Comparison of ENCODE assay signal across 15 cellular contexts in the genomic region with DNA sequence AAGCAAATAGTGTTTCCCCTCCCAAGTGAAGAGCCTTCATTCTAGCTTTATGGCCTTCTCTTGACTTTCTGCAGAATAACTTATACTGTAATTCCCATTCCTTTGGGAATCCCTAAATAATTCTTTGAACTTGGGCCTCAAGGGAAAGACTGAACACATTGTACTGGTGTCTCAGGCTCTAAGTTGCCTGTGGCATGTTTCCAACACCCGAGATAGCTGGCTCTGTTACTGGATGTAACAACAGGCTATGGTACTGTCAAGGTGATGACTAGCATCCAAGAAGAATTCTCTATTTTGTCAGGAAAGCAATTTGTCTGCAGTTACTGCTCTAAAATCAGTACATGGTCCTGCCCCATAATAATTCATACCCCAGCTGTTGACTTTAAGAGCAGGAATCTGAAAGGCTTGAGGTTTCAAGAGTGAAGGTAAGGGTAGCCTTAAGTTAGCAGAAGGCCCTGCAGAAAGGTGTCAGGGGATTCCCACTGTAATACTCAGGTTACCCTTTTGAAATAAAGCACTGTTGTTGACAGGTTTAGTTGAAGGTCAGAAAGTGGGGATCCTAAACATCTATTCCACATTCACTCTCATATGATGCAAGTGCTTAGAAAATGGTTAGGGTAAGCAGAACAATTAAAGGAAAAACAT. TPM values are rescaled to one million over a fixed set of nuclear protein-coding genes. Genes with fewer than 3 reads are reported as not detected.
DNase-seq lines count a peak whose midpoint lies in the region; ATAC-seq and TF ChIP-seq lines count a peak whose summit lies in the region.
"Had no signal": no experiment of that assay in that cellular context is flagged by ENCODE, and none has a peak within 500 bp of the region (broad histone marks: within the 10 kb centered on the region; RNA-seq: fewer than 3 reads in every experiment).

No MANE protein-coding gene starts in this region.

- H3K27me3 ChIP-seq in HCT116 (ENCODE audit: insufficient read depth, low read length) (no peaks in the 10 kb centered on the region), PC-9 (ENCODE audit: insufficient read depth, low read depth) (no peaks in the 10 kb centered on the region), parathyroid adenoma (ENCODE audit: control insufficient read depth, insufficient read depth, low read length) (no peaks in the 10 kb centered on the region), SK-N-SH (ENCODE audit: insufficient read depth) (no peaks in the 10 kb centered on the region)
- H3K27me3 ChIP-seq: brain microvascular endothelial cell, esophagus squamous epithelium, neutrophil had no signal

- H3K9me3 ChIP-seq in HCT116 (ENCODE audit: control insufficient read depth in 1 of 2, insufficient read depth in 1 of 2, low read depth in 1 of 2, low read length in 2 of 2) (no peaks in the 10 kb centered on the region), PC-9 (ENCODE audit: insufficient read depth, low read depth) (no peaks in the 10 kb centered on the region), parathyroid adenoma (ENCODE audit: control insufficient read depth, low read length) (no peaks in the 10 kb centered on the region), SK-N-SH (no peaks in the 10 kb centered on the region)
- H3K9me3 ChIP-seq: esophagus squamous epithelium, neutrophil had no signal

- DNase-seq in HCT116 (ENCODE audit: low read depth, low spot score) (no peak), PC-9 (no peak), fibroblast of the aortic adventitia (ENCODE audit: low read depth) (peak; percentile 50), NCI-H524 treated with DMSO at 0.1 percent for 48 hours (lab: John Stamatoyannopoulos, UW) (no peak), SK-N-SH (no peak), posterior cingulate gyrus (no peak), iPS-NIHi7 (ENCODE audit: extremely low spot score) (no peak)
- DNase-seq: brain microvascular endothelial cell; esophagus squamous epithelium; H7; NCI-H187 treated with DMSO at 0.1 percent for 48 hours; stimulated activated CD4-positive, alpha-beta T cell treated with anti-CD3 and anti-CD28 coated beads, Interleukin-1b, Interleukin-23, amount 100 ng/mL, for 48 hours had no signal

- H3K4me2 ChIP-seq in HCT116 (ENCODE audit: low read length) (no peak overlapping the region), PC-9 (no peak overlapping the region), parathyroid adenoma (ENCODE audit: low read length) (peak overlapping the region; percentile 41), SK-N-SH (no peak overlapping the region)

- TF ChIP-seq EP300 in SK-N-SH (IDR thresholded peaks at IDR 0.05; ENCODE audit: borderline replicate concordance in 1 of 2, low read depth in 1 of 2, low read length in 1 of 2), result no peak

- ATAC-seq in HCT116, result peak; percentile 25; the same call in 1 of the 2 replicates

- H3K4me1 ChIP-seq in HCT116 (ENCODE audit: control insufficient read depth in 1 of 2, insufficient read depth in 2 of 2, low read length in 2 of 2), result no peaks in the 10 kb centered on the region
- H3K4me1 ChIP-seq in PC-9 (replicated peaks; ENCODE audit: insufficient read depth), result peaks cover 26% of the 10 kb centered on the region
- peaks cover 54% of the 10 kb centered on the region for H3K4me1 ChIP-seq in parathyroid adenoma
- H3K4me1 ChIP-seq in SK-N-SH (ENCODE audit: control insufficient read depth in 1 of 2, insufficient read depth in 2 of 2, low read depth in 1 of 2, low read length in 1 of 2), result no peaks in the 10 kb centered on the region; a peak in 2 of 4 replicates

- H3K36me3 ChIP-seq in HCT116 (ENCODE audit: control insufficient read depth in 1 of 2, insufficient read depth in 2 of 2, low read length in 2 of 2) (peaks cover 9 to 14% of the 10 kb centered on the region in 2 experiments; a peak in 3 of 4 replicates), PC-9 (ENCODE audit: low read depth) (peaks cover 18% of the 10 kb centered on the region), parathyroid adenoma (ENCODE audit: control insufficient read depth, insufficient read depth, low read length) (no peaks in the 10 kb centered on the region), SK-N-SH (replicated peaks in 1 of 2; ENCODE audit: control insufficient read depth in 1 of 2, insufficient read depth in 2 of 2, low read length in 1 of 2) (peaks cover 21 to 30% of the 10 kb centered on the region in 2 experiments)
- H3K36me3 ChIP-seq: brain microvascular endothelial cell had no signal

- RAD21 ChIA-PET in HCT116 (lab: Charles Lee; ENCODE audit: low non-redundant PET in 1 of 2, low total read pairs in 2 of 2, uncharacterized antibody in 2 of 2, unreplicated experiment in 2 of 2), result no interaction called here

- H3K9me2 ChIP-seq in HCT116 (ENCODE audit: insufficient read depth) (no peaks in the 10 kb centered on the region), PC-9 (ENCODE audit: insufficient read depth) (no peaks in the 10 kb centered on the region), SK-N-SH (no peaks in the 10 kb centered on the region)

- TF ChIP-seq RAD21 in HCT116 (IDR thresholded peaks at IDR 0.05; ENCODE audit: low read depth) (no peak), SK-N-SH (IDR thresholded peaks at IDR 0.05; ENCODE audit: low read length) (no peak)

- no peak for TF ChIP-seq POLR2A in HCT116 (IDR thresholded peaks at IDR 0.05; ENCODE audit: borderline replicate concordance, extremely low read depth, insufficient read depth, insufficient read length)

- H3K79me2 ChIP-seq in HCT116 (ENCODE audit: insufficient read depth, low read length) (no peaks in the 10 kb centered on the region; the same call in 1 of the 2 replicates), PC-9 (ENCODE audit: low read depth) (peaks cover 37% of the 10 kb centered on the region), parathyroid adenoma (peaks cover 2% of the 10 kb centered on the region), SK-N-SH (ENCODE audit: insufficient read depth) (peaks cover 13% of the 10 kb centered on the region; the same call in 1 of the 2 replicates)

- BruUV-seq in HCT116 (replicated peaks; lab: Mats Ljungman, UMichigan), result no TSS peak
- no TSS peak for BruUV-seq in PC-9 (replicated peaks; lab: Mats Ljungman, UMichigan)

- H2AFZ ChIP-seq in HCT116 (ENCODE audit: low read depth, low read length, poor library complexity, severe bottlenecking) (no peak overlapping the region), PC-9 (no peak overlapping the region), parathyroid adenoma (no peak overlapping the region), SK-N-SH (ENCODE audit: low read depth) (no peak overlapping the region)

- CTCF ChIA-PET in HCT116 (lab: Charles Lee) (interaction anchor here (1.6 kb wide), 1 partner anchor 27 kb away, joined by 6 read pairs; no protein-coding TSS in a partner anchor), PC-9 (lab: Charles Lee) (interaction anchor here (1.6 kb wide), 1 partner anchor 49 kb away, joined by 3 read pairs; no protein-coding TSS in a partner anchor), SK-N-SH (lab: Yijun Ruan, JAX) (interaction anchor here (0.8 to 2.4 kb wide), 6 partner anchors 13 to 124 kb away, joined by 3 to 12 read pairs (median 6); no protein-coding TSS in a partner anchor)

- H3K27ac ChIP-seq in HCT116 (ENCODE audit: low read depth, low read length) (no peak overlapping the region), PC-9 (peak overlapping the region; percentile 5; the same call in 1 of the 2 replicates), parathyroid adenoma (peak overlapping the region; percentile 77), SK-N-SH (ENCODE audit: low read depth in 2 of 2, low read length in 1 of 2) (no peak overlapping the region; a peak in 1 of 4 replicates)
- H3K27ac ChIP-seq: brain microvascular endothelial cell, esophagus squamous epithelium, neutrophil had no signal

- H3K9ac ChIP-seq in HCT116 (ENCODE audit: low read length) (no peak overlapping the region), parathyroid adenoma (no peak overlapping the region), SK-N-SH (no peak overlapping the region)

- intact Hi-C loops in HCT116 (cut with micrococcal nuclease), result no loop called here
- intact Hi-C loops in PC-9 (cut with micrococcal nuclease; ENCODE audit: unreplicated experiment), result loop anchor here (1.0 kb wide), 1 partner anchor 46 kb away; no protein-coding TSS in a partner anchor
- intact Hi-C loops in posterior cingulate gyrus (cut with DNase I), result no loop called here

- POLR2A ChIA-PET in HCT116 (lab: Charles Lee) (no interaction called here), PC-9 (lab: Charles Lee; ENCODE audit: unreplicated experiment) (interaction anchor here (1.0 kb wide), 1 partner anchor 12 kb away, joined by 19 read pairs; no protein-coding TSS in a partner anchor), SK-N-SH (lab: Yijun Ruan, JAX) (no interaction called here)

- whole genome bisulfite sequencing in SK-N-SH (ENCODE audit: low lambda C conversion rate), result 67% methylated on average over 1 of the region's 1 CpG

- H4K20me1 ChIP-seq in HCT116 (ENCODE audit: insufficient read depth), result no peaks in the 10 kb centered on the region
- H4K20me1 ChIP-seq in PC-9 (ENCODE audit: insufficient read depth), result no peaks in the 10 kb centered on the region
- no peaks in the 10 kb centered on the region; the same call in 1 of the 2 replicates for H4K20me1 ChIP-seq in SK-N-SH (ENCODE audit: insufficient read depth)

- TF ChIP-seq CTCF in HCT116 (IDR thresholded peaks at IDR 0.05 in 2 of 3, conservative IDR thresholded peaks at IDR 0.05 in 1 of 3; ENCODE audit: borderline replicate concordance in 1 of 3, insufficient read depth in 1 of 3, low read depth in 2 of 3, low read length in 2 of 3) (no peak), PC-9 (conservative IDR thresholded peaks at IDR 0.05) (no peak), fibroblast of the aortic adventitia (IDR thresholded peaks at IDR 0.05; ENCODE audit: insufficient read depth, low read length) (no peak), parathyroid adenoma (IDR thresholded peaks at IDR 0.05) (no peak), SK-N-SH (IDR thresholded peaks at IDR 0.05) (no peak)

- no peak overlapping the region for H3K4me3 ChIP-seq in HCT116 (replicated peaks in 1 of 2; ENCODE audit: low read depth in 1 of 2, low read length in 2 of 2)
- no peak overlapping the region for H3K4me3 ChIP-seq in PC-9
- no peak overlapping the region for H3K4me3 ChIP-seq in fibroblast of the aortic adventitia (ENCODE audit: low read depth, low read length)
- peak overlapping the region; percentile 15 for H3K4me3 ChIP-seq in parathyroid adenoma (ENCODE audit: low read depth, low read length)
- no peak overlapping the region for H3K4me3 ChIP-seq in SK-N-SH (ENCODE audit: low read depth in 2 of 2, low read length in 1 of 2)
- H3K4me3 ChIP-seq: esophagus squamous epithelium had no signal

- H3F3A ChIP-seq in PC-9 (ENCODE audit: insufficient read depth, low read depth), result peaks cover 38% of the 10 kb centered on the region
- H3F3A ChIP-seq in SK-N-SH (replicated peaks; ENCODE audit: insufficient read depth), result peaks cover 11% of the 10 kb centered on the region

RNA-seq across cellular contexts. Expression of gene GPX2, which starts 5.2 kb away (rescaled TPM):
- total RNA-seq in HCT116 (2021; ENCODE audit: unreplicated experiment), result 0.61 TPM
- polyA plus RNA-seq in HCT116 (2012), result 0.10 and 0.22 TPM in 2 replicates
- 196 and 323 TPM in 2 replicates for total RNA-seq in PC-9 (2021)
- not detected in 2 replicates for total RNA-seq in fibroblast of the aortic adventitia (ENCODE audit: low replicate concordance)
- not detected in 2 replicates for polyA plus RNA-seq in SK-N-SH (2012; rRNA removed)
- not detected in 2 replicates for polyA plus RNA-seq in SK-N-SH (2012; cell fraction: cytosol; rRNA removed)
- not detected in 2 replicates for polyA plus RNA-seq in SK-N-SH (2012; cell fraction: nucleus; rRNA removed)
- total RNA-seq: T-helper 2 cell treated with Interferon-gamma antibody and Interleukin-4, amounts not matched to agents 100 ng/mL and 5 ng/mL, for 36 hours had no signal

RNA-seq across cellular contexts. Expression of gene CHURC1, which starts 23.0 kb away (rescaled TPM):
- total RNA-seq in HCT116 (2021; ENCODE audit: unreplicated experiment), result 47.5 TPM
- polyA plus RNA-seq in HCT116 (2012), result 23.0 and 27.3 TPM in 2 replicates
- 88.1 and 91.8 TPM in 2 replicates for total RNA-seq in PC-9 (2021)
- 85.4 and 380 TPM in 2 replicates for total RNA-seq in fibroblast of the aortic adventitia (ENCODE audit: low replicate concordance)
- 66.8 and 74.8 TPM in 2 replicates for polyA plus RNA-seq in SK-N-SH (2012; rRNA removed)
- 90.1 and 147 TPM in 2 replicates for polyA plus RNA-seq in SK-N-SH (2012; cell fraction: cytosol; rRNA removed)
- polyA plus RNA-seq in SK-N-SH (2012; cell fraction: nucleus; rRNA removed), result 30.3 and 44.6 TPM in 2 replicates

RNA-seq across cellular contexts. Expression of gene RAB15, which starts 34.8 kb away (rescaled TPM):
- total RNA-seq in HCT116 (2021; ENCODE audit: unreplicated experiment), result 3.3 TPM
- 5.5 and 5.7 TPM in 2 replicates for polyA plus RNA-seq in HCT116 (2012)
- total RNA-seq in PC-9 (2021), result 52.9 and 74.9 TPM in 2 replicates
- 3.8 and 4.8 TPM in 2 replicates for total RNA-seq in fibroblast of the aortic adventitia (ENCODE audit: low replicate concordance)
- polyA plus RNA-seq in SK-N-SH (2012; rRNA removed), result 14.2 and 14.8 TPM in 2 replicates
- 10.6 and 12.3 TPM in 2 replicates for polyA plus RNA-seq in SK-N-SH (2012; cell fraction: cytosol; rRNA removed)
- polyA plus RNA-seq in SK-N-SH (2012; cell fraction: nucleus; rRNA removed), result 31.4 and 35.1 TPM in 2 replicates

RNA-seq across cellular contexts. Expression of gene FNTB, which starts 49.4 kb away (rescaled TPM):
- total RNA-seq in HCT116 (2021; ENCODE audit: unreplicated experiment), result 26.7 TPM
- 27.5 and 28.0 TPM in 2 replicates for polyA plus RNA-seq in HCT116 (2012)
- total RNA-seq in PC-9 (2021), result 23.5 and 35.3 TPM in 2 replicates
- total RNA-seq in fibroblast of the aortic adventitia (ENCODE audit: low replicate concordance), result 5.6 and 19.3 TPM in 2 replicates
- polyA plus RNA-seq in SK-N-SH (2012; rRNA removed), result 18.4 and 19.8 TPM in 2 replicates
- polyA plus RNA-seq in SK-N-SH (2012; cell fraction: cytosol; rRNA removed), result 10.4 and 14.4 TPM in 2 replicates
- polyA plus RNA-seq in SK-N-SH (2012; cell fraction: nucleus; rRNA removed), result 25.6 and 28.8 TPM in 2 replicates

RNA-seq across cellular contexts. Expression of gene SPTB, which starts 57.6 kb away (rescaled TPM):
- 4.2 TPM for total RNA-seq in HCT116 (2021; ENCODE audit: unreplicated experiment)
- 4.2 TPM in 2 replicates for polyA plus RNA-seq in HCT116 (2012)
- total RNA-seq in PC-9 (2021), result 0.50 and 1.5 TPM in 2 replicates
- total RNA-seq in fibroblast of the aortic adventitia (ENCODE audit: low replicate concordance), result under 0.01 TPM in 1 of 2 replicates, not detected in the other
- polyA plus RNA-seq in SK-N-SH (2012; rRNA removed), result 0.15 and 0.24 TPM in 2 replicates
- 0.08 TPM in 2 replicates for polyA plus RNA-seq in SK-N-SH (2012; cell fraction: cytosol; rRNA removed)
- 0.31 and 0.53 TPM in 2 replicates for polyA plus RNA-seq in SK-N-SH (2012; cell fraction: nucleus; rRNA removed)
- total RNA-seq: T-helper 2 cell treated with Interferon-gamma antibody and Interleukin-4, amounts not matched to agents 100 ng/mL and 5 ng/mL, for 36 hours had no signal

Comparison
In these comparisons a context has a peak if more than half of its experiments do, and no peak if none do; other contexts are left out.
1. H3K27ac ChIP-seq: peak in PC-9 (single experiment) and parathyroid adenoma (single experiment); none in HCT116 (single experiment) and SK-N-SH (0 of 2).
2. RNA of gene GPX2, which starts 5.2 kb away (total RNA-seq): 196 to 323 TPM in PC-9; 0.61 TPM in HCT116 (single experiment) and not detected in fibroblast of the aortic adventitia; every median in the first group is over 100 times any median in the second.